Comparison of ENCODE assay signal across 9 cellular contexts in genomic region chr10:132337019-132337418, GRCh38. TPM values are rescaled to one million over a fixed set of nuclear protein-coding genes. Genes with fewer than 3 reads are reported as not detected.
A peak's percentile ranks its signal among the peaks of the same experiment; 100 is the strongest.
DNase-seq lines count a peak whose midpoint lies in the region; ATAC-seq and TF ChIP-seq lines count a peak whose summit lies in the region.
"Had no signal": no experiment of that assay in that cellular context is flagged by ENCODE, and none has a peak within 500 bp of the region (broad histone marks: within the 10 kb centered on the region; RNA-seq: fewer than 3 reads in every experiment).

No MANE protein-coding gene starts in this region.

- no peaks in the 10 kb centered on the region for H3K4me1 ChIP-seq in effector memory CD4-positive, alpha-beta T cell (ENCODE audit: control insufficient read depth, insufficient read depth, low read length, poor library complexity, severe bottlenecking)
- H3K4me1 ChIP-seq in neural progenitor cell, result peaks cover 23% of the 10 kb centered on the region

- peaks cover 9% of the 10 kb centered on the region for H3K36me3 Mint-ChIP-seq in neural progenitor cell

- peak overlapping the region; percentile 36 for H3K4me3 ChIP-seq in effector memory CD4-positive, alpha-beta T cell (ENCODE audit: insufficient read depth, low read depth, low read length, poor library complexity, severe bottlenecking)
- H3K4me3 ChIP-seq in neural progenitor cell, result no peak overlapping the region

- H3K27ac ChIP-seq in effector memory CD4-positive, alpha-beta T cell (ENCODE audit: insufficient read depth, low read length, poor library complexity, severe bottlenecking), result no peak overlapping the region
- peak overlapping the region; percentile 73 for H3K27ac ChIP-seq in neural progenitor cell

- no peaks in the 10 kb centered on the region for H3K9me3 Mint-ChIP-seq in neural progenitor cell

- peak overlapping the region; percentile 69 for H3K4me3 Mint-ChIP-seq in neural progenitor cell

- DNase-seq in DMS53 treated with DMSO at 0.1 percent for 48 hours (lab: John Stamatoyannopoulos, UW; ENCODE audit: unreplicated experiment) (peak; percentile 20), NCI-H460 (ENCODE audit: extremely low read depth, low read depth) (peak; percentile 30), neural progenitor cell (ENCODE audit: low spot score) (peak; percentile 44), SW 1271 (lab: John Stamatoyannopoulos, UW) (no peak), NCI-H82 treated with DMSO at 0.1 percent for 48 hours (lab: John Stamatoyannopoulos, UW; ENCODE audit: unreplicated experiment) (no peak)
- DNase-seq in effector memory CD4-positive, alpha-beta T cell, result no peak
- DNase-seq: NCI-H446 treated with DMSO at 0.1 percent for 48 hours had no signal

- ATAC-seq in GM21526 (IDR thresholded peaks at IDR 0.05; ENCODE audit: low FRiP score, unreplicated experiment), result no peak
- ATAC-seq in GM19467 (IDR thresholded peaks at IDR 0.05; ENCODE audit: unreplicated experiment), result no peak

- peak overlapping the region; percentile 19 for H2AFZ ChIP-seq in neural progenitor cell (replicated peaks)

- no peaks in the 10 kb centered on the region for H3K27me3 ChIP-seq in effector memory CD4-positive, alpha-beta T cell (replicated peaks; ENCODE audit: control insufficient read depth, insufficient read depth, low read length, poor library complexity, severe bottlenecking)
- no peaks in the 10 kb centered on the region for H3K27me3 ChIP-seq in neural progenitor cell

- no peaks in the 10 kb centered on the region for H3K9me3 ChIP-seq in effector memory CD4-positive, alpha-beta T cell (ENCODE audit: control insufficient read depth, low read length)
- no peaks in the 10 kb centered on the region for H3K9me3 ChIP-seq in neural progenitor cell (ENCODE audit: low read depth)

- H3K27ac Mint-ChIP-seq in neural progenitor cell, result peak overlapping the region; percentile 86

- no peaks in the 10 kb centered on the region for H4K20me1 ChIP-seq in neural progenitor cell (ENCODE audit: low read depth)

- H3K36me3 ChIP-seq in effector memory CD4-positive, alpha-beta T cell (ENCODE audit: control insufficient read depth, insufficient read depth, low read length), result no peaks in the 10 kb centered on the region
- H3K36me3 ChIP-seq in neural progenitor cell, result no peaks in the 10 kb centered on the region

- no peaks in the 10 kb centered on the region for H3K79me2 ChIP-seq in neural progenitor cell (ENCODE audit: low read depth)

- H3K4me2 ChIP-seq in neural progenitor cell, result peak overlapping the region; percentile 1

- H3F3A ChIP-seq in neural progenitor cell (ENCODE audit: low read depth), result peaks cover 22% of the 10 kb centered on the region

- no peak overlapping the region for H3K9ac ChIP-seq in neural progenitor cell

- H3K27me3 Mint-ChIP-seq in neural progenitor cell (ENCODE audit: insufficient read depth, low read depth), result peaks cover 9% of the 10 kb centered on the region

- peaks cover 47% of the 10 kb centered on the region for H3K4me1 Mint-ChIP-seq in neural progenitor cell

- no peak for TF ChIP-seq CTCF in neural progenitor cell (IDR thresholded peaks at IDR 0.05)

RNA-seq across cellular contexts. Expression of gene LRRC27, which starts 5.0 kb away (rescaled TPM):
- total RNA-seq in NCI-H460 (2014; rRNA removed; shearing (Covaris generic)), result 7.5 and 7.8 TPM in 2 replicates
- 8.8 and 22.4 TPM in 2 replicates for polyA plus RNA-seq in NCI-H460 (2014; cell fraction: nucleus; rRNA removed)
- 8.0 and 16.9 TPM in 2 replicates for total RNA-seq in neural progenitor cell (ENCODE audit: low replicate concordance)

RNA-seq across cellular contexts. Expression of gene STK32C, which starts 29.3 kb away (rescaled TPM):
- 54.2 and 58.2 TPM in 2 replicates for total RNA-seq in NCI-H460 (2014; rRNA removed; shearing (Covaris generic))
- 55.8 and 77.7 TPM in 2 replicates for polyA plus RNA-seq in NCI-H460 (2014; cell fraction: nucleus; rRNA removed)
- 2.5 and 13.5 TPM in 2 replicates for total RNA-seq in neural progenitor cell (ENCODE audit: low replicate concordance)

RNA-seq across cellular contexts. Expression of gene PWWP2B, which starts 60.0 kb away (rescaled TPM):
- total RNA-seq in NCI-H460 (2014; rRNA removed; shearing (Covaris generic)), result 18.6 and 21.8 TPM in 2 replicates
- polyA plus RNA-seq in NCI-H460 (2014; cell fraction: nucleus; rRNA removed), result 23.8 and 36.3 TPM in 2 replicates
- 0.34 and 1.5 TPM in 2 replicates for total RNA-seq in neural progenitor cell (ENCODE audit: low replicate concordance)

Comparison
In these comparisons a context has a peak if more than half of its experiments do, and no peak if none do; other contexts are left out.
1. DNase-seq: peak in DMS53 treated with DMSO at 0.1 percent for 48 hours (single experiment), NCI-H460 (single experiment) and neural progenitor cell (single experiment); none in effector memory CD4-positive, alpha-beta T cell (0 of 3), SW 1271 (0 of 2) and NCI-H82 treated with DMSO at 0.1 percent for 48 hours (single experiment).